ENCODE assay signal across 18 cellular contexts in the genomic region with DNA sequence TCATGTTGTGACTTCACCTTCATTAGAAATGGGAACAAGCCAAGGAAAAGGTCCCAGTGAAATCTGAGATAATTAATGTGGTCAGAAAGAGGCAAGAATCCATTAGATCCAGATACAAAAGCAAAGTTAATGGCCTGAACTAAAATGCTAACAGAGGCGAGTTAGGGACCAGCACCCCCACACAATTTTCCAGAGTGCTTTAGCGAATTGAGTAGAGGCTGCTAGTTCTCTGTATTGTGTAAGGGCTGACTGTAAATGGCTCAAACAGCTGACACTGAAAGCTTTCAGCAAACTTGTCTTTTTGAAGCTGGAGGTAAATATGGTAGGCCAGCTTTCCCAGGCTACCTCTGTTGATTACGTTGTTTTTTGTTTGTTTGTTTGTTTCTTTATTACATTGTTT.
DNase-seq lines count a peak whose midpoint lies in the region; ATAC-seq, FAIRE-seq and TF ChIP-seq lines count a peak whose summit lies in the region.
"Had no signal": no experiment of that assay in that cellular context is flagged by ENCODE, and none has a peak within 500 bp of the region (broad histone marks: within the 10 kb centered on the region; RNA-seq: fewer than 3 reads in every experiment).

No MANE protein-coding gene starts in this region.

- H3K27me3 ChIP-seq in Panc1 (ENCODE audit: control insufficient read depth, insufficient read depth, low read length): no peaks in the 10 kb centered on the region
- H3K27me3 ChIP-seq in psoas muscle (ENCODE audit: insufficient read depth in 3 of 3, low read length in 2 of 3): no peaks in the 10 kb centered on the region
- H3K27me3 ChIP-seq: BLaER1 treated with 17β-estradiol and CSF1 and Interleukin-3, amounts not matched to agents 10 nM and 100 nM; MG63 had no signal

- TF ChIP-seq CTCF in Panc1 (IDR thresholded peaks at IDR 0.05) (no peak), psoas muscle (IDR thresholded peaks at IDR 0.05) (no peak), GM20000 (IDR thresholded peaks at IDR 0.05; ENCODE audit: extremely low read depth, missing control alignments) (no peak)

- H3K4me3 ChIP-seq in Panc1 (ENCODE audit: low read depth in 2 of 2, low read length in 2 of 2) (no peak overlapping the region), psoas muscle (no peak overlapping the region)
- H3K4me3 ChIP-seq: BLaER1 treated with 17β-estradiol and CSF1 and Interleukin-3, amounts not matched to agents 10 nM and 100 nM; MG63 had no signal

- intact Hi-C loops in Panc1 (cut with micrococcal nuclease; ENCODE audit: unreplicated experiment) (no loop called here), psoas muscle (cut with DNase I) (no loop called here)

- H3K4me1 ChIP-seq in Panc1 (ENCODE audit: control insufficient read depth, insufficient read depth, low read length) (peaks cover 11% of the 10 kb centered on the region), psoas muscle (peaks cover 8% of the 10 kb centered on the region)

- peak; percentile 25 for DNase-seq in DMS79 treated with DMSO at 0.1 percent for 48 hours (lab: John Stamatoyannopoulos, UW)
- no peak for DNase-seq in DMS79 (lab: John Stamatoyannopoulos, UW)
- DNase-seq in Panc1 (ENCODE audit: low read depth, low spot score): no peak
- DNase-seq in psoas muscle: no peak
- no peak for DNase-seq in AG08395 (ENCODE audit: low spot score)
- no peak for DNase-seq in GM20000 (ENCODE audit: low spot score)
- DNase-seq in HPDE6-E6E7 (ENCODE audit: extremely low spot score): no peak
- DNase-seq: MG63, NCI-H1092 treated with DMSO at 0.1 percent for 48 hours, NCI-H187, NCI-H510A treated with DMSO at 0.1 percent for 48 hours, SHP77 treated with DMSO at 0.1 percent for 48 hours, SW 1271 had no signal

- no TSS peak for BruUV-seq in Panc1 (replicated peaks; lab: Mats Ljungman, UMichigan)

- ATAC-seq in Panc1 (no peak), psoas muscle (no peak)

- 70 to 74% (median 72%) methylated on average over 3 of the region's 3 CpGs for WGBS in psoas muscle, 3 donors

- in situ Hi-C loops in Panc1 (cut with HindIII; ENCODE audit: low pct_unique_long_range_greater_than_20kb, low sequenced_read_pairs): no loop called here

- FAIRE-seq in islet of Langerhans (lab: Jason Lieb, UNC): peak; percentile 95

- H3K36me3 ChIP-seq in Panc1 (ENCODE audit: control insufficient read depth, insufficient read depth, low read length): no peaks in the 10 kb centered on the region
- H3K36me3 ChIP-seq in psoas muscle (ENCODE audit: insufficient read depth in 1 of 2, low read depth in 1 of 2): no peaks in the 10 kb centered on the region
- H3K36me3 ChIP-seq: BLaER1 treated with 17β-estradiol and CSF1 and Interleukin-3, amounts not matched to agents 10 nM and 100 nM; MG63 had no signal

- CTCF ChIA-PET in Panc1 (lab: Charles Lee): no interaction called here

- POLR2A ChIA-PET in Panc1 (lab: Charles Lee): no interaction called here

- H3K27ac ChIP-seq in Panc1 (ENCODE audit: low read length) (peak overlapping the region; percentile 31; the same call in 1 of the 2 replicates), psoas muscle (peak overlapping the region; percentile 13)
- H3K27ac ChIP-seq: 22Rv1; BLaER1 treated with 17β-estradiol and CSF1 and Interleukin-3, amounts not matched to agents 10 nM and 100 nM; HL-60; KMS-11 had no signal

- H3K9me3 ChIP-seq in Panc1 (ENCODE audit: control insufficient read depth, insufficient read depth, low read depth, low read length) (no peaks in the 10 kb centered on the region), psoas muscle (no peaks in the 10 kb centered on the region)
- H3K9me3 ChIP-seq: BLaER1 treated with 17β-estradiol and CSF1 and Interleukin-3, amounts not matched to agents 10 nM and 100 nM; MG63 had no signal
